Comparison of ENCODE assay signal across 18 cellular contexts in the genomic region with DNA sequence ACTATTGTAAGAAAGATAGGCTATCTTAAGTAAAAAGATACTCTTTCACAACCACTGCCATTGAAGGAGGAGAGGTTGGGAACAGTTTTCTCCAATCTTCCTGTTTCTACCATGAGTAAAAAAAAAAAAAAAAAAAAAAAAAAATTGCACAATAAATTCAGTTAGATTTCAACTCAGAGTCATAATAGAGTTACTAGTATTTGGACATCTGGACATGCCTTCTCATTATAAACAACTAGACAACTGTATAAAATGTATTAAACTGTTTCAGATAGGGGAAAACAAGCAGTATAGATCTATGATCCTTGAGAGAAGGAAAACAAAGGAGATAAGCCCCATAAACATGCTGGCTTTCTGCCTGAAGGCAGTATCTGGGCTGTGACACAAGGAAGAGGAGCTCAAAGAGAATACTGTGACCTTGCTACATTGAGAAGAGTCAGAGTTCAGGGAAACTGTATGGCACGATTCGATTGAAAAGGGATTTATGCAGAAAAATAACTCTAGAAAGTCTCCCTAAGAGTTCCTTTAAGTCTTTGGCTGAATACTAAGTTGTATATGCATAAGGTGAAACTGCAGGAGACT.
DNase-seq lines count a peak whose midpoint lies in the region; ATAC-seq and TF ChIP-seq lines count a peak whose summit lies in the region.
"Had no signal": no experiment of that assay in that cellular context is flagged by ENCODE, and none has a peak within 500 bp of the region (broad histone marks: within the 10 kb centered on the region; RNA-seq: fewer than 3 reads in every experiment).

No MANE protein-coding gene starts in this region.

- intact Hi-C loops in Right ventricle myocardium inferior (cut with DNase I), result no loop called here

- H3K9ac ChIP-seq in SK-N-MC (ENCODE audit: insufficient read length), result no peak overlapping the region

- H3K27ac ChIP-seq in SK-N-MC, result no peak overlapping the region
- H3K27ac ChIP-seq: ascending aorta, upper lobe of left lung had no signal

- no peaks in the 10 kb centered on the region for H3K9me3 ChIP-seq in SK-N-MC (ENCODE audit: low read depth, low read length)
- H3K9me3 ChIP-seq: ascending aorta had no signal

- DNase-seq in activated T-cell treated with anti-CD3 and anti-CD28 coated beads, Interleukin-2, amount 50 U/mL, for 72 hours, result no peak
- DNase-seq in activated T-cell treated with anti-CD3 and anti-CD28 coated beads for 4 hours, result no peak
- DNase-seq in SK-N-MC (ENCODE audit: low read depth, low spot score), result peak; percentile 10
- DNase-seq in fibroblast of pulmonary artery (ENCODE audit: low read depth), result peak; percentile 58
- DNase-seq in activated naive CD4-positive, alpha-beta T cell treated with Interleukin-2 at 50 U/mL for 16 hours, result no peak
- DNase-seq in Right ventricle myocardium inferior (ENCODE audit: missing footprints), result no peak
- DNase-seq: activated CD4-positive, CD25-positive, alpha-beta regulatory T cell; activated effector memory CD4-positive, alpha-beta T cell treated with anti-CD3 and anti-CD28 coated beads, Interleukin-2, amount 50 U/mL, for 16 hours; H9; NCI-H1092 treated with DMSO at 0.1 percent for 48 hours; NCI-H510A treated with DMSO at 0.1 percent for 48 hours; stimulated activated naive CD4-positive, alpha-beta T cell treated with Interleukin-2 at 50 U/mL for 16 hours; T-helper 1 cell; upper lobe of left lung had no signal

- no peak overlapping the region for H3K4me3 Mint-ChIP-seq in activated T-cell treated with anti-CD3 and anti-CD28 coated beads, Interleukin-2, amount 50 U/mL, for 72 hours
- H3K4me3 Mint-ChIP-seq: H9 had no signal

- H3K9me3 Mint-ChIP-seq in activated T-cell treated with anti-CD3 and anti-CD28 coated beads, Interleukin-2, amount 50 U/mL, for 72 hours, result peaks cover 3 to 6% of the 10 kb centered on the region in 2 donors

- peaks cover 5 to 6% of the 10 kb centered on the region in 2 donors for H3K36me3 Mint-ChIP-seq in activated T-cell treated with anti-CD3 and anti-CD28 coated beads, Interleukin-2, amount 50 U/mL, for 72 hours (ENCODE audit: insufficient read depth in 2 of 2)

- ATAC-seq in activated T-cell treated with anti-CD3 and anti-CD28 coated beads, Interleukin-2, amount 50 U/mL, for 72 hours (replicated peaks in 1 of 2), result no peak
- ATAC-seq in HG03175 (IDR thresholded peaks at IDR 0.05; ENCODE audit: unreplicated experiment) (no peak), Right ventricle myocardium inferior (no peak), GM21723 (IDR thresholded peaks at IDR 0.05; ENCODE audit: unreplicated experiment) (no peak)
- ATAC-seq: Panc1 had no signal

- no peak overlapping the region for H3K4me3 ChIP-seq in SK-N-MC
- H3K4me3 ChIP-seq in fibroblast of pulmonary artery (replicated peaks; ENCODE audit: low read depth, low read length), result no peak overlapping the region
- H3K4me3 ChIP-seq: ascending aorta, upper lobe of left lung had no signal

- H3K4me1 Mint-ChIP-seq in activated T-cell treated with anti-CD3 and anti-CD28 coated beads, Interleukin-2, amount 50 U/mL, for 72 hours (ENCODE audit: low read depth), result peaks cover 5% of the 10 kb centered on the region
- H3K4me1 Mint-ChIP-seq: H9 had no signal

- H3K27ac Mint-ChIP-seq in activated T-cell treated with anti-CD3 and anti-CD28 coated beads, Interleukin-2, amount 50 U/mL, for 72 hours, result peak overlapping the region; percentile 13
- H3K27ac Mint-ChIP-seq: H9 had no signal

- no peak for TF ChIP-seq CTCF in fibroblast of pulmonary artery (IDR thresholded peaks at IDR 0.05; ENCODE audit: low read length, missing control alignments)

- H3K36me3 ChIP-seq in SK-N-MC (ENCODE audit: insufficient read depth, low read length), result no peaks in the 10 kb centered on the region
- H3K36me3 ChIP-seq: ascending aorta, upper lobe of left lung had no signal

- H3K27me3 Mint-ChIP-seq in activated T-cell treated with anti-CD3 and anti-CD28 coated beads, Interleukin-2, amount 50 U/mL, for 72 hours (ENCODE audit: low read depth), result no peaks in the 10 kb centered on the region

Comparison
In these comparisons a context has a peak if more than half of its experiments do, and no peak if none do; other contexts are left out.
1. DNase-seq: peak in SK-N-MC (single experiment) and fibroblast of pulmonary artery (single experiment); none in activated T-cell treated with anti-CD3 and anti-CD28 coated beads, Interleukin-2, amount 50 U/mL, for 72 hours (0 of 2), activated T-cell treated with anti-CD3 and anti-CD28 coated beads for 4 hours (single experiment), activated naive CD4-positive, alpha-beta T cell treated with Interleukin-2 at 50 U/mL for 16 hours (single experiment) and Right ventricle myocardium inferior (single experiment).